1 cellular context compared by ENCODE assay signal in genomic region chr11:1260023-1260501, GRCh38.
TF ChIP-seq lines count a peak whose summit lies in the region.

No MANE protein-coding gene starts in this region.

TF ChIP-seq in K562, 482 proteins besides CTCF, POLR2A, EP300 and RAD21 (continued from another document):
- TF ChIP-seq, protein P1, sequence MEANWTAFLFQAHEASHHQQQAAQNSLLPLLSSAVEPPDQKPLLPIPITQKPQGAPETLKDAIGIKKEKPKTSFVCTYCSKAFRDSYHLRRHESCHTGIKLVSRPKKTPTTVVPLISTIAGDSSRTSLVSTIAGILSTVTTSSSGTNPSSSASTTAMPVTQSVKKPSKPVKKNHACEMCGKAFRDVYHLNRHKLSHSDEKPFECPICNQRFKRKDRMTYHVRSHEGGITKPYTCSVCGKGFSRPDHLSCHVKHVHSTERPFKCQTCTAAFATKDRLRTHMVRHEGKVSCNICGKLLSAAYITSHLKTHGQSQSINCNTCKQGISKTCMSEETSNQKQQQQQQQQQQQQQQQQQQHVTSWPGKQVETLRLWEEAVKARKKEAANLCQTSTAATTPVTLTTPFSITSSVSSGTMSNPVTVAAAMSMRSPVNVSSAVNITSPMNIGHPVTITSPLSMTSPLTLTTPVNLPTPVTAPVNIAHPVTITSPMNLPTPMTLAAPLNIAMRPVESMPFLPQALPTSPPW (CRISPR knock-in tag; IDR thresholded peaks at IDR 0.05): peak; percentile 66
- TF ChIP-seq SRSF9 (IDR thresholded peaks at IDR 0.05; ENCODE audit: borderline replicate concordance, low read depth, low read length) (no peak), HMGN3 (IDR thresholded peaks at IDR 0.05; ENCODE audit: borderline replicate concordance, extremely low read depth, insufficient read length, low read depth, low read length) (peak; percentile 28), CHAMP1 (IDR thresholded peaks at IDR 0.05) (no peak), SP1 (CRISPR knock-in tag; IDR thresholded peaks at IDR 0.05) (peak; percentile 25; the same call in 1 of the 2 replicates)
